Comparison of ENCODE assay signal across 1 cellular context in genomic region chr5:141647851-141648250, GRCh38.
A peak's percentile ranks its signal among the peaks of the same experiment; 100 is the strongest.
TF ChIP-seq lines count a peak whose summit lies in the region.

No MANE protein-coding gene starts in this region.

TF ChIP-seq in HepG2, 621 proteins besides CTCF, POLR2A, EP300 and RAD21:
- TF ChIP-seq POLR2G (IDR thresholded peaks at IDR 0.05; ENCODE audit: low read depth, low read length) (0 out of 2 replicates have a peak, but pooled peaks have one; percentile 5), ZNF235 (CRISPR knock-in tag; IDR thresholded peaks at IDR 0.05; ENCODE audit: borderline replicate concordance) (no peak)
